19 cellular contexts compared by ENCODE assay signal in genomic region chr14:104286086-104286485, GRCh38.
"Had no signal": no experiment of that assay in that cellular context is flagged by ENCODE, and none has a peak within 500 bp of the region (broad histone marks: within the 10 kb centered on the region; RNA-seq: fewer than 3 reads in every experiment).

No MANE protein-coding gene starts in this region.

- ATAC-seq: left lobe of liver; natural killer cell; sciatic nerve; stimulated activated naive B cell treated with anti-CD40 and anti-IgM and Interleukin-4, amounts not matched to agents 10 μg/mL and 1 μg/mL and 100 μg/mL, for 72 hours had no signal

- H3K4me3 ChIP-seq: coronary artery, ovary, transverse colon, uterus had no signal

- FAIRE-seq: astrocyte, endometrium, keratinocyte, small intestine, TTC549 had no signal

- H3K36me3 ChIP-seq: neutrophil, ovary, transverse colon, uterus had no signal

- H3K4me1 ChIP-seq: uterus had no signal

- DNase-seq: activated gamma-delta T cell treated with Interleukin-2 at 50 U/mL for 16 hours; activated T-cell treated with anti-CD3 and anti-CD28 coated beads, Interleukin-2, amount 50 U/mL, for 1 hour; mammary epithelial cell; natural killer cell; small intestine; stimulated activated CD4-positive, alpha-beta T cell treated with anti-CD3 and anti-CD28 coated beads, Interleukin-2, amount 100 ng/mL, for 48 hours; stimulated activated CD8-positive, alpha-beta memory T cell treated with anti-CD3 and anti-CD28 coated beads, Interleukin-4, amount 100 ng/mL, for 48 hours; stimulated activated naive B cell treated with anti-CD40 and anti-IgM and Interleukin-4, amounts not matched to agents 10 μg/mL and 1 μg/mL and 100 μg/mL, for 72 hours; transverse colon; uterus had no signal

- H3K27ac ChIP-seq: coronary artery, neutrophil, ovary, transverse colon, uterus had no signal

- H3K27me3 ChIP-seq: neutrophil, ovary, transverse colon, uterus had no signal

- H3K9me3 ChIP-seq: neutrophil, ovary, transverse colon, uterus had no signal
